8 cellular contexts compared by ENCODE assay signal in genomic region chr10:110502072-110502845, GRCh38. TPM values are rescaled to one million over a fixed set of nuclear protein-coding genes. Genes with fewer than 3 reads are reported as not detected.
DNase-seq lines count a peak whose midpoint lies in the region; ATAC-seq and TF ChIP-seq lines count a peak whose summit lies in the region.

No MANE protein-coding gene starts in this region.

- H3K36me3 ChIP-seq in gastrocnemius medialis, result no peaks in the 10 kb centered on the region

- H3K27me3 ChIP-seq in gastrocnemius medialis, result peaks cover 8% of the 10 kb centered on the region in 3 donors

- H3K27me3 Mint-ChIP-seq in dendritic cell treated with granulocyte-macrophage colony-stimulating factor and Interleukin-4, amounts not matched to agents 40 ng/mL and 50 ng/mL, for 4 days, result peaks cover 4% of the 10 kb centered on the region

- H3K27ac Mint-ChIP-seq in dendritic cell treated with granulocyte-macrophage colony-stimulating factor and Interleukin-4, amounts not matched to agents 40 ng/mL and 50 ng/mL, for 4 days, result peak overlapping the region; percentile 90

- no peak for TF ChIP-seq CTCF in gastrocnemius medialis (IDR thresholded peaks at IDR 0.05 in 4 of 5, conservative IDR thresholded peaks at IDR 0.05 in 1 of 5)

- DNase-seq in NCI-H446 treated with DMSO at 0.1 percent for 48 hours (lab: John Stamatoyannopoulos, UW) (peak; percentile 2), gastrocnemius medialis (no peak), NCI-H2171 treated with DMSO at 0.1 percent for 48 hours (lab: John Stamatoyannopoulos, UW) (no peak), cortex of kidney (lab: John Stamatoyannopoulos, UW) (no peak)

- H3K9me3 Mint-ChIP-seq in dendritic cell treated with granulocyte-macrophage colony-stimulating factor and Interleukin-4, amounts not matched to agents 40 ng/mL and 50 ng/mL, for 4 days, result no peaks in the 10 kb centered on the region

- intact Hi-C loops in dendritic cell treated with granulocyte-macrophage colony-stimulating factor and Interleukin-4, amounts not matched to agents 40 ng/mL and 50 ng/mL, for 4 days (cut with micrococcal nuclease), result loop anchor here (5.0 kb wide), 2 partner anchors 35 to 80 kb away; no protein-coding TSS in a partner anchor
- intact Hi-C loops in gastrocnemius medialis (cut with DNase I; ENCODE audit: low total_unique reads), result loop anchor here (5.0 kb wide), 1 partner anchor 150 kb away; no protein-coding TSS in a partner anchor

- H3K9me3 ChIP-seq in gastrocnemius medialis, result no peaks in the 10 kb centered on the region

- ATAC-seq in GM18867 (IDR thresholded peaks at IDR 0.05; ENCODE audit: unreplicated experiment), result peak; percentile 3
- no peak for ATAC-seq in gastrocnemius medialis
- no peak for ATAC-seq in HG02763 (IDR thresholded peaks at IDR 0.05; ENCODE audit: unreplicated experiment)
- ATAC-seq in HG02840 (IDR thresholded peaks at IDR 0.05; ENCODE audit: low FRiP score, unreplicated experiment), result no peak

- in situ Hi-C loops in gastrocnemius medialis (cut with MboI; ENCODE audit: low sequenced_read_pairs in 4 of 4), result no loop called here

- TF ChIP-seq POLR2A in gastrocnemius medialis (IDR thresholded peaks at IDR 0.05), result no peak

- H3K36me3 Mint-ChIP-seq in dendritic cell treated with granulocyte-macrophage colony-stimulating factor and Interleukin-4, amounts not matched to agents 40 ng/mL and 50 ng/mL, for 4 days (ENCODE audit: low read depth), result peaks cover 67% of the 10 kb centered on the region

- H3K4me1 Mint-ChIP-seq in dendritic cell treated with granulocyte-macrophage colony-stimulating factor and Interleukin-4, amounts not matched to agents 40 ng/mL and 50 ng/mL, for 4 days (ENCODE audit: low read depth), result peaks cover 84% of the 10 kb centered on the region

- peaks cover 8 to 30% of the 10 kb centered on the region in 2 donors for H3K4me1 ChIP-seq in gastrocnemius medialis

- no peak overlapping the region for H3K4me3 ChIP-seq in gastrocnemius medialis

- H3K27ac ChIP-seq in gastrocnemius medialis, result peak overlapping the region; percentile 11 to 74 (median 47)

- H3K4me3 Mint-ChIP-seq in dendritic cell treated with granulocyte-macrophage colony-stimulating factor and Interleukin-4, amounts not matched to agents 40 ng/mL and 50 ng/mL, for 4 days, result peak overlapping the region; percentile 99

RNA-seq across cellular contexts. Expression of gene DUSP5, which starts 4.6 kb away (rescaled TPM):
- total RNA-seq in gastrocnemius medialis, result 1 to 10 TPM in 2 of 4 donors, under 1 TPM in 1, not detected in 1; 0.75 to 2.8 (median 2.5) TPM
